Comparison of ENCODE assay signal across 8 cellular contexts in genomic region chr2:111705711-111706323, GRCh38.
DNase-seq lines count a peak whose midpoint lies in the region; ATAC-seq and TF ChIP-seq lines count a peak whose summit lies in the region.

No MANE protein-coding gene starts in this region.

- peaks cover 16% of the 10 kb centered on the region for H3K4me1 Mint-ChIP-seq in activated naive CD8-positive, alpha-beta T cell treated with anti-CD3 and anti-CD28 coated beads, Interleukin-2, amount 10 ng/mL, durations not matched to agents 7 days and 5 days
- H3K4me1 Mint-ChIP-seq in type B pancreatic cell (ENCODE audit: unreplicated experiment), result peaks cover 27% of the 10 kb centered on the region

- POLR2A ChIA-PET in activated naive CD8-positive, alpha-beta T cell treated with anti-CD3 and anti-CD28 coated beads, Interleukin-2, amount 10 ng/mL, durations not matched to agents 7 days and 5 days (lab: Charles Lee), result no interaction called here

- peak overlapping the region; percentile 28 for H3K27ac Mint-ChIP-seq in activated naive CD8-positive, alpha-beta T cell treated with anti-CD3 and anti-CD28 coated beads, Interleukin-2, amount 10 ng/mL, durations not matched to agents 7 days and 5 days
- peak overlapping the region; percentile 93 for H3K27ac Mint-ChIP-seq in type B pancreatic cell

- TF ChIP-seq CTCF in type B pancreatic cell (conservative IDR thresholded peaks at IDR 0.05), result no peak

- peak; percentile 78 for ATAC-seq in GM19468 (IDR thresholded peaks at IDR 0.05; ENCODE audit: extremely low read depth, unreplicated experiment)
- peak; percentile 76 for ATAC-seq in HG03469 (IDR thresholded peaks at IDR 0.05; ENCODE audit: unreplicated experiment)
- ATAC-seq in activated naive CD8-positive, alpha-beta T cell treated with anti-CD3 and anti-CD28 coated beads, Interleukin-2, amount 10 ng/mL, durations not matched to agents 7 days and 5 days (ENCODE audit: low read depth), result peak; percentile 28
- peak; percentile 24 for ATAC-seq in left colon

- H3K9me3 Mint-ChIP-seq in activated naive CD8-positive, alpha-beta T cell treated with anti-CD3 and anti-CD28 coated beads, Interleukin-2, amount 10 ng/mL, durations not matched to agents 7 days and 5 days, result no peaks in the 10 kb centered on the region
- peaks cover 7% of the 10 kb centered on the region for H3K9me3 Mint-ChIP-seq in type B pancreatic cell

- peak; percentile 71 for DNase-seq in DMS153 (lab: John Stamatoyannopoulos, UW)
- peak; percentile 65 for DNase-seq in OCI-M1 (lab: John Stamatoyannopoulos, UW)
- no peak for DNase-seq in activated naive CD8-positive, alpha-beta T cell treated with anti-CD3 and anti-CD28 coated beads, Interleukin-2, amount 10 ng/mL, durations not matched to agents 7 days and 5 days
- no peak for DNase-seq in left colon
- DNase-seq in type B pancreatic cell (ENCODE audit: extremely low spot score, unreplicated experiment), result no peak
- DNase-seq in anterior cingulate cortex (lab: John Stamatoyannopoulos, UW), result no peak

- H3K36me3 Mint-ChIP-seq in activated naive CD8-positive, alpha-beta T cell treated with anti-CD3 and anti-CD28 coated beads, Interleukin-2, amount 10 ng/mL, durations not matched to agents 7 days and 5 days, result no peaks in the 10 kb centered on the region
- H3K36me3 Mint-ChIP-seq in type B pancreatic cell, result no peaks in the 10 kb centered on the region

- H3K4me3 Mint-ChIP-seq in activated naive CD8-positive, alpha-beta T cell treated with anti-CD3 and anti-CD28 coated beads, Interleukin-2, amount 10 ng/mL, durations not matched to agents 7 days and 5 days, result no peak overlapping the region
- H3K4me3 Mint-ChIP-seq in type B pancreatic cell, result peak overlapping the region; percentile 29

- intact Hi-C loops in left colon (cut with DNase I, micrococcal nuclease), result no loop called here

- H3K27me3 Mint-ChIP-seq in activated naive CD8-positive, alpha-beta T cell treated with anti-CD3 and anti-CD28 coated beads, Interleukin-2, amount 10 ng/mL, durations not matched to agents 7 days and 5 days, result peaks cover 9% of the 10 kb centered on the region
- H3K27me3 Mint-ChIP-seq in type B pancreatic cell, result no peaks in the 10 kb centered on the region

Comparison
In these comparisons a context has a peak if more than half of its experiments do, and no peak if none do; other contexts are left out.
1. DNase-seq: peak in DMS153 (single experiment) and OCI-M1 (single experiment); none in activated naive CD8-positive, alpha-beta T cell treated with anti-CD3 and anti-CD28 coated beads, Interleukin-2, amount 10 ng/mL, durations not matched to agents 7 days and 5 days (single experiment), left colon (0 of 2), type B pancreatic cell (single experiment) and anterior cingulate cortex (0 of 58).
2. ATAC-seq: peak in every context shown above with its lines; median percentile 78 in GM19468; 76 in HG03469; 28 in activated naive CD8-positive, alpha-beta T cell treated with anti-CD3 and anti-CD28 coated beads, Interleukin-2, amount 10 ng/mL, durations not matched to agents 7 days and 5 days; 24 in left colon.